In genomic region chr5:67042586-67043133, GRCh38 we compare ENCODE assay signal across 19 cellular contexts.
DNase-seq lines count a peak whose midpoint lies in the region; ATAC-seq, FAIRE-seq and TF ChIP-seq lines count a peak whose summit lies in the region.
"Had no signal": no experiment of that assay in that cellular context is flagged by ENCODE, and none has a peak within 500 bp of the region (broad histone marks: within the 10 kb centered on the region; RNA-seq: fewer than 3 reads in every experiment).

No MANE protein-coding gene starts in this region.

- H3K4me1 ChIP-seq in liver (ENCODE audit: control insufficient read depth in 4 of 4, insufficient read depth in 4 of 4, low read length in 3 of 4), result peaks cover 6 to 43% (median 23%) of the 10 kb centered on the region in 4 donors
- H3K4me1 ChIP-seq in HepG2 (ENCODE audit: insufficient read depth, low read length), result peaks cover 7% of the 10 kb centered on the region
- H3K4me1 ChIP-seq in cardiac muscle cell (ENCODE audit: low read depth), result peaks cover 68% of the 10 kb centered on the region

- H3K27ac ChIP-seq in liver (ENCODE audit: low read depth in 1 of 2, low read length in 2 of 2), result peak overlapping the region; percentile 14 to 40
- H3K27ac ChIP-seq in HepG2 (ENCODE audit: extremely low read length, insufficient read depth, low read length), result no peak overlapping the region
- peak overlapping the region; percentile 37 for H3K27ac ChIP-seq in cardiac muscle cell
- H3K27ac ChIP-seq in brain microvascular endothelial cell, result no peak overlapping the region

- FAIRE-seq in HepG2 (lab: Jason Lieb, UNC) (no peak), islet of Langerhans (lab: Jason Lieb, UNC) (peak; percentile 55)
- FAIRE-seq: GM12878, GM19239 had no signal

- H3K9me3 ChIP-seq in liver (ENCODE audit: control insufficient read depth in 4 of 4, low read length in 3 of 4) (no peaks in the 10 kb centered on the region), HepG2 (ENCODE audit: low read length) (no peaks in the 10 kb centered on the region), cardiac muscle cell (ENCODE audit: low read depth) (no peaks in the 10 kb centered on the region)

- TF ChIP-seq RAD21 in liver (IDR thresholded peaks at IDR 0.05) (peak in 1 of 2 donors; percentile 5), HepG2 (CRISPR knock-in tag; IDR thresholded peaks at IDR 0.05) (no peak)

- 48% methylated on average over 8 of the region's 8 CpGs for WGBS in liver
- 95% methylated on average over 8 of the region's 8 CpGs for WGBS in HepG2 (ENCODE audit: low lambda C conversion rate)

- CTCF ChIA-PET in HepG2 (lab: Yijun Ruan, JAX; ENCODE audit: low intra/inter-chr PET ratio, low total read pairs), result no interaction called here

- no TSS peak for BruUV-seq in HepG2 (replicated peaks; lab: Mats Ljungman, UMichigan)

- no peaks in the 10 kb centered on the region for H3K27me3 ChIP-seq in liver (ENCODE audit: control insufficient read depth in 4 of 4, insufficient read depth in 4 of 4, low read length in 3 of 4)
- no peaks in the 10 kb centered on the region for H3K27me3 ChIP-seq in HepG2 (ENCODE audit: control insufficient read depth in 1 of 2, insufficient read depth in 2 of 2, low read length in 2 of 2)
- no peaks in the 10 kb centered on the region for H3K27me3 ChIP-seq in cardiac muscle cell
- no peaks in the 10 kb centered on the region for H3K27me3 ChIP-seq in brain microvascular endothelial cell (replicated peaks)

- intact Hi-C loops in HepG2 (cut with micrococcal nuclease; ENCODE audit: unreplicated experiment), result no loop called here

- no peak overlapping the region for H3K4me2 ChIP-seq in HepG2 (ENCODE audit: low read depth, low read length)
- H3K4me2 ChIP-seq: GM23338 had no signal

- no peak overlapping the region for H3K4me3 ChIP-seq in liver (ENCODE audit: low read depth in 1 of 3, low read length in 3 of 3)
- no peak overlapping the region for H3K4me3 ChIP-seq in HepG2 (replicated peaks in 1 of 3; ENCODE audit: insufficient read depth in 1 of 3, low read depth in 2 of 3, low read length in 3 of 3)
- no peak overlapping the region for H3K4me3 ChIP-seq in cardiac muscle cell
- no peak overlapping the region for H3K4me3 ChIP-seq in brain microvascular endothelial cell (ENCODE audit: low read depth, low read length)
- H3K4me3 ChIP-seq: GM12878, GM23338 had no signal

- no peak for DNase-seq in HepG2 (ENCODE audit: low spot score)
- DNase-seq in cardiac muscle cell (ENCODE audit: low read depth in 1 of 2, low spot score in 1 of 2), result peak in 1 of 2 donors; percentile 46
- no peak for DNase-seq in activated CD4-positive, alpha-beta T cell treated with anti-CD3 and anti-CD28 coated beads for 48 hours
- DNase-seq in brain microvascular endothelial cell, result no peak
- no peak for DNase-seq in NCI-H446 (lab: John Stamatoyannopoulos, UW)
- DNase-seq: Calu3; CD4-positive, alpha-beta memory T cell; HCEC 1CT; NCI-H1105 treated with DMSO at 0.1 percent for 48 hours; NCI-H1694; NCI-H510A treated with DMSO at 0.1 percent for 48 hours; NCI-H774; SIG-M5 had no signal

- H3K36me3 ChIP-seq in liver (ENCODE audit: control insufficient read depth in 4 of 4, insufficient read depth in 3 of 4, low read depth in 1 of 4, low read length in 3 of 4), result no peaks in the 10 kb centered on the region
- H3K36me3 ChIP-seq in HepG2 (replicated peaks in 1 of 2; ENCODE audit: control insufficient read depth in 1 of 2, insufficient read depth in 2 of 2, low read length in 2 of 2), result no peaks in the 10 kb centered on the region
- H3K36me3 ChIP-seq in cardiac muscle cell, result no peaks in the 10 kb centered on the region
- no peaks in the 10 kb centered on the region for H3K36me3 ChIP-seq in brain microvascular endothelial cell (replicated peaks)

- POLR2A ChIA-PET in HepG2 (lab: Yijun Ruan, JAX), result no interaction called here

- H2AFZ ChIP-seq in HepG2 (ENCODE audit: low read length), result no peak overlapping the region
- H2AFZ ChIP-seq: GM23338 had no signal

- H3K9ac ChIP-seq in liver (ENCODE audit: low read depth in 1 of 2, low read length in 2 of 2) (peak overlapping the region in 1 of 2 donors; percentile 35), HepG2 (ENCODE audit: insufficient read depth, low read depth, low read length) (no peak overlapping the region)

- TF ChIP-seq EP300 in HepG2 (IDR thresholded peaks at IDR 0.05; ENCODE audit: low read depth in 2 of 2, low read length in 2 of 2) (no peak), HepG2 (CRISPR knock-in tag; IDR thresholded peaks at IDR 0.05; ENCODE audit: borderline replicate concordance) (no peak)

- no peaks in the 10 kb centered on the region for H3K79me2 ChIP-seq in HepG2 (ENCODE audit: insufficient read depth, low read length)

- no peak for ATAC-seq in HepG2
- no peak for ATAC-seq in GM19452 (IDR thresholded peaks at IDR 0.05; ENCODE audit: unreplicated experiment)
- ATAC-seq: GM12878 had no signal

- no peak for TF ChIP-seq POLR2A in HepG2 (IDR thresholded peaks at IDR 0.05; ENCODE audit: insufficient read depth in 1 of 2, low read depth in 2 of 2, low read length in 2 of 2)

- no peak for TF ChIP-seq CTCF in liver (IDR thresholded peaks at IDR 0.05; ENCODE audit: low read depth, low read length, missing input control)
- no peak for TF ChIP-seq CTCF in HepG2 (CRISPR knock-in tag; IDR thresholded peaks at IDR 0.05)
- no peak for TF ChIP-seq CTCF in cardiac muscle cell (IDR thresholded peaks at IDR 0.05; ENCODE audit: low read depth, low read length)
- no peak for TF ChIP-seq CTCF in brain microvascular endothelial cell (IDR thresholded peaks at IDR 0.05; ENCODE audit: low read depth, low read length, missing control alignments)

- in situ Hi-C loops in HepG2 (cut with HindIII; ENCODE audit: extremely low pct_ligation_motif_present, low pct_unique_long_range_greater_than_20kb) (no loop called here), brain microvascular endothelial cell (cut with HindIII; ENCODE audit: low pct_ligation_motif_present, low sequenced_read_pairs) (no loop called here)

- H4K20me1 ChIP-seq in HepG2 (ENCODE audit: insufficient read depth, low read length), result no peaks in the 10 kb centered on the region

TF ChIP-seq in liver, 16 proteins besides CTCF, POLR2A, EP300 and RAD21 (continues in another document):
- TF ChIP-seq FOXA1 (IDR thresholded peaks at IDR 0.05) (no peak), REST (IDR thresholded peaks at IDR 0.05) (no peak), HNF4G (IDR thresholded peaks at IDR 0.05) (no peak), TAF1 (conservative IDR thresholded peaks at IDR 0.05) (no peak), GABPA (IDR thresholded peaks at IDR 0.05 in 1 of 2, conservative IDR thresholded peaks at IDR 0.05 in 1 of 2) (no peak), HNF4A (conservative IDR thresholded peaks at IDR 0.05) (no peak)

TF ChIP-seq in HepG2, 621 proteins besides CTCF, POLR2A, EP300 and RAD21 (continues in another document):
- TF ChIP-seq CENPT (CRISPR knock-in tag; IDR thresholded peaks at IDR 0.05; ENCODE audit: low read depth), result no peak
- TF ChIP-seq ZBTB26 (CRISPR knock-in tag; IDR thresholded peaks at IDR 0.05; ENCODE audit: borderline replicate concordance), result no peak
- TF ChIP-seq MAX (IDR thresholded peaks at IDR 0.05), result no peak
- no peak for TF ChIP-seq E2F1 (CRISPR knock-in tag; IDR thresholded peaks at IDR 0.05)
- no peak for TF ChIP-seq RXRA (CRISPR knock-in tag; IDR thresholded peaks at IDR 0.05)
- no peak for TF ChIP-seq THAP8 (CRISPR knock-in tag; IDR thresholded peaks at IDR 0.05; ENCODE audit: borderline replicate concordance)
- no peak for TF ChIP-seq ZNF512 (CRISPR knock-in tag; IDR thresholded peaks at IDR 0.05)
- no peak for TF ChIP-seq DDIT3 (CRISPR knock-in tag; IDR thresholded peaks at IDR 0.05)

Comparison
In these comparisons a context has a peak if more than half of its experiments do, and no peak if none do; other contexts are left out.
1. H3K27ac ChIP-seq: peak in liver (2 of 2) and cardiac muscle cell (single experiment); none in HepG2 (single experiment) and brain microvascular endothelial cell (single experiment).